18 cellular contexts compared by ENCODE assay signal in genomic region chr20:36455972-36456625, GRCh38.
DNase-seq lines count a peak whose midpoint lies in the region; ATAC-seq and TF ChIP-seq lines count a peak whose summit lies in the region.
"Had no signal": no experiment of that assay in that cellular context is flagged by ENCODE, and none has a peak within 500 bp of the region (broad histone marks: within the 10 kb centered on the region; RNA-seq: fewer than 3 reads in every experiment).

No MANE protein-coding gene starts in this region.

- H3K27ac ChIP-seq in dorsolateral prefrontal cortex (peak overlapping the region in 45 of 59 donors; percentile 11 to 94 (median 76)), hepatocyte (no peak overlapping the region)
- H3K27ac ChIP-seq: BLaER1, Peyer's patch, SJSA1 had no signal

- ATAC-seq in WTC11 (no peak), GM21447 (IDR thresholded peaks at IDR 0.05; ENCODE audit: unreplicated experiment) (no peak)
- no peak for ATAC-seq in stimulated activated effector memory CD8-positive, alpha-beta T cell treated with anti-CD3 and anti-CD28 coated beads, Interleukin-12 subunit alpha, Interleukin-12 subunit beta, amount 100 ng/mL, for 72 hours

- H3K36me3 Mint-ChIP-seq in Caco-2 (ENCODE audit: insufficient read depth, unreplicated experiment) (peaks cover 8% of the 10 kb centered on the region), WTC11 (no peaks in the 10 kb centered on the region)
- peaks cover 7% of the 10 kb centered on the region for H3K36me3 Mint-ChIP-seq in stimulated activated effector memory CD8-positive, alpha-beta T cell treated with anti-CD3 and anti-CD28 coated beads, Interleukin-12 subunit alpha, Interleukin-12 subunit beta, amount 100 ng/mL, for 72 hours

- H3K4me1 Mint-ChIP-seq in Caco-2 (ENCODE audit: low read depth, unreplicated experiment) (peaks cover 29% of the 10 kb centered on the region), WTC11 (peaks cover 27% of the 10 kb centered on the region)
- H3K4me1 Mint-ChIP-seq in stimulated activated effector memory CD8-positive, alpha-beta T cell treated with anti-CD3 and anti-CD28 coated beads, Interleukin-12 subunit alpha, Interleukin-12 subunit beta, amount 100 ng/mL, for 72 hours, result peaks cover 6% of the 10 kb centered on the region

- H3K9me3 ChIP-seq in Caco-2 (no peaks in the 10 kb centered on the region), hepatocyte (ENCODE audit: low read depth) (no peaks in the 10 kb centered on the region)
- H3K9me3 ChIP-seq: BLaER1, Peyer's patch, SJSA1 had no signal

- CTCF ChIA-PET in Caco-2 (lab: Charles Lee), result no interaction called here
- CTCF ChIA-PET in WTC11 (lab: Charles Lee), result interaction anchor here (1.3 to 4.6 kb wide), 4 partner anchors 10 to 502 kb away, joined by 4 to 25 read pairs (median 4); partner anchors contain the start of gene SCAND1

- TF ChIP-seq CTCF in Caco-2 (IDR thresholded peaks at IDR 0.05; ENCODE audit: insufficient read depth in 1 of 2, low read depth in 1 of 2, low read length in 1 of 2, severe bottlenecking in 1 of 2, unreplicated experiment in 1 of 2) (no peak), WTC11 (IDR thresholded peaks at IDR 0.05) (no peak), dorsolateral prefrontal cortex (IDR thresholded peaks at IDR 0.05 in 54 of 56, conservative IDR thresholded peaks at IDR 0.05 in 2 of 56; ENCODE audit: low read depth in 1 of 56, partially characterized antibody in 56 of 56) (no peak), hepatocyte (IDR thresholded peaks at IDR 0.05; ENCODE audit: poor library complexity) (no peak)

- H3K27me3 Mint-ChIP-seq in Caco-2 (ENCODE audit: insufficient read depth, unreplicated experiment) (no peaks in the 10 kb centered on the region), WTC11 (ENCODE audit: low read depth) (no peaks in the 10 kb centered on the region; the same call in 1 of the 2 replicates)

- H3K9me2 ChIP-seq in hepatocyte (replicated peaks; ENCODE audit: insufficient read depth), result no peaks in the 10 kb centered on the region

- H3K4me3 ChIP-seq in Caco-2 (ENCODE audit: low read depth, low read length), result no peak overlapping the region
- H3K4me3 ChIP-seq in dorsolateral prefrontal cortex, result no peak overlapping the region
- H3K4me3 ChIP-seq in hepatocyte, result no peak overlapping the region
- H3K4me3 ChIP-seq: BLaER1, Peyer's patch, SJSA1 had no signal

- POLR2A ChIA-PET in Caco-2 (lab: Charles Lee) (no interaction called here), WTC11 (lab: Charles Lee) (no interaction called here)

- 84% methylated on average over 9 of the region's 9 CpGs for WGBS in hepatocyte (ENCODE audit: low lambda C conversion rate, missing lambda C conversion rate)

- H3K4me3 Mint-ChIP-seq in Caco-2 (ENCODE audit: unreplicated experiment), result no peak overlapping the region
- H3K4me3 Mint-ChIP-seq in WTC11, result no peak overlapping the region
- H3K4me3 Mint-ChIP-seq in stimulated activated effector memory CD8-positive, alpha-beta T cell treated with anti-CD3 and anti-CD28 coated beads, Interleukin-12 subunit alpha, Interleukin-12 subunit beta, amount 100 ng/mL, for 72 hours, result no peak overlapping the region
- H3K4me3 Mint-ChIP-seq: CD4-positive, alpha-beta memory T cell had no signal

- intact Hi-C loops in Caco-2 (cut with micrococcal nuclease; ENCODE audit: unreplicated experiment) (no loop called here), dorsolateral prefrontal cortex (cut with DNase I) (no loop called here)

- H3K4me2 ChIP-seq in hepatocyte, result no peak overlapping the region
- H3K4me2 ChIP-seq: BLaER1 had no signal

- no peaks in the 10 kb centered on the region for H4K20me1 ChIP-seq in hepatocyte (ENCODE audit: insufficient read depth, poor library complexity, severe bottlenecking)
- H4K20me1 ChIP-seq: BLaER1 had no signal

- no peaks in the 10 kb centered on the region for H3K79me2 ChIP-seq in hepatocyte

- no peak overlapping the region for H2AFZ ChIP-seq in hepatocyte

- no TSS peak for BruUV-seq in Caco-2 (replicated peaks; lab: Mats Ljungman, UMichigan)

- H3K27me3 ChIP-seq in Caco-2 (replicated peaks; ENCODE audit: control insufficient read depth, insufficient read depth, low read length), result no peaks in the 10 kb centered on the region
- no peaks in the 10 kb centered on the region for H3K27me3 ChIP-seq in dorsolateral prefrontal cortex
- no peaks in the 10 kb centered on the region for H3K27me3 ChIP-seq in hepatocyte
- H3K27me3 ChIP-seq: BLaER1, Peyer's patch, SJSA1 had no signal

- H3K4me1 ChIP-seq in Caco-2 (peaks cover 33% of the 10 kb centered on the region), hepatocyte (ENCODE audit: insufficient read depth) (peaks cover 16% of the 10 kb centered on the region)

- H3K27ac Mint-ChIP-seq in Caco-2 (ENCODE audit: unreplicated experiment) (peak overlapping the region; percentile 70), WTC11 (no peak overlapping the region)
- H3K27ac Mint-ChIP-seq in stimulated activated effector memory CD8-positive, alpha-beta T cell treated with anti-CD3 and anti-CD28 coated beads, Interleukin-12 subunit alpha, Interleukin-12 subunit beta, amount 100 ng/mL, for 72 hours, result peak overlapping the region; percentile 87

- DNase-seq in Caco-2 (no peak), WTC11 (ENCODE audit: low spot score) (no peak), dorsolateral prefrontal cortex (no peak), MV-4-11 (lab: John Stamatoyannopoulos, UW) (no peak), hepatocyte (ENCODE audit: low spot score) (no peak)
- DNase-seq in stimulated activated effector memory CD8-positive, alpha-beta T cell treated with anti-CD3 and anti-CD28 coated beads, Interleukin-12 subunit alpha, Interleukin-12 subunit beta, amount 100 ng/mL, for 72 hours (ENCODE audit: low spot score in 2 of 2), result no peak
- DNase-seq: Calu3; CD4-positive, alpha-beta memory T cell; GF-D8; NCI-H1092; NCI-H2081; NCI-H446 treated with DMSO at 0.1 percent for 48 hours; NCI-H748 treated with DMSO at 0.1 percent for 48 hours; NK-92 treated with Interleukin-12 subunit alpha and Interleukin-12 subunit beta, amount 100 ng/mL, for 24 hours; Peyer's patch had no signal

- no peaks in the 10 kb centered on the region for H3K36me3 ChIP-seq in Caco-2 (ENCODE audit: control insufficient read depth, insufficient read depth, low read length)
- H3K36me3 ChIP-seq in hepatocyte (replicated peaks; ENCODE audit: insufficient read depth, low read depth), result no peaks in the 10 kb centered on the region
- H3K36me3 ChIP-seq: BLaER1, Peyer's patch, SJSA1 had no signal

- H3K9me3 Mint-ChIP-seq in Caco-2 (ENCODE audit: unreplicated experiment) (no peaks in the 10 kb centered on the region), WTC11 (no peaks in the 10 kb centered on the region)
- H3K9me3 Mint-ChIP-seq in stimulated activated effector memory CD8-positive, alpha-beta T cell treated with anti-CD3 and anti-CD28 coated beads, Interleukin-12 subunit alpha, Interleukin-12 subunit beta, amount 100 ng/mL, for 72 hours, result no peaks in the 10 kb centered on the region
- H3K9me3 Mint-ChIP-seq: CD4-positive, alpha-beta memory T cell had no signal

TF ChIP-seq in WTC11, 78 proteins besides CTCF, POLR2A, EP300 and RAD21:
- TF ChIP-seq USF2 (CRISPR knock-in tag; IDR thresholded peaks at IDR 0.05) (no peak), GABPB1 (CRISPR knock-in tag; IDR thresholded peaks at IDR 0.05) (peak; percentile 30; the same call in 1 of the 2 replicates)
